ENCODE assay signal across 38 cellular contexts in genomic region chr1:201093561-201093960, GRCh38. TPM values are rescaled to one million over a fixed set of nuclear protein-coding genes. Genes with fewer than 3 reads are reported as not detected.
"Had no signal": no experiment of that assay in that cellular context is flagged by ENCODE, and none has a peak within 500 bp of the region (broad histone marks: within the 10 kb centered on the region; RNA-seq: fewer than 3 reads in every experiment).

No MANE protein-coding gene starts in this region.

- H3K27me3 ChIP-seq: MG63 had no signal

- DNase-seq: Karpas-422, Kasumi-1, KG1, MG63, MM.1S, MV-4-11, NCI-H1048, NCI-H1092, NCI-H1092 treated with DMSO at 0.1 percent for 48 hours, NCI-H1105, NCI-H1105 treated with DMSO at 0.1 percent for 48 hours, NCI-H1417, NCI-H1417 treated with DMSO at 0.1 percent for 48 hours, NCI-H1436, NCI-H1436 treated with DMSO at 0.1 percent for 48 hours, NCI-H146, NCI-H1694, NCI-H1694 treated with DMSO at 0.1 percent for 48 hours, NCI-H187, NCI-H187 treated with DMSO at 0.1 percent for 48 hours, NCI-H1930, NCI-H2029, NCI-H2029 treated with DMSO at 0.1 percent for 48 hours, NCI-H2081, NCI-H2081 treated with DMSO at 0.1 percent for 48 hours, NCI-H2107, NCI-H2171, NCI-H2171 treated with DMSO at 0.1 percent for 48 hours, NCI-H2227 treated with DMSO at 0.1 percent for 48 hours, NCI-H226, NCI-H345, NCI-H446, NCI-H446 treated with DMSO at 0.1 percent for 48 hours had no signal

- H3K4me2 ChIP-seq: KMS-11 had no signal

- H3K36me3 ChIP-seq: MG63 had no signal

- H3K4me3 ChIP-seq: MG63 had no signal

- H3K9me3 ChIP-seq: MG63 had no signal

- H3K27ac ChIP-seq: KMS-11 had no signal

- H3K9ac ChIP-seq: KMS-11 had no signal

RNA-seq across cellular contexts. Expression of gene CACNA1S, which starts 18.7 kb away (rescaled TPM):
- total RNA-seq: M059J, MCF 10A, NCI-H460 had no signal

RNA-seq across cellular contexts. Expression of gene ASCL5, which starts 33.4 kb away (rescaled TPM):
- total RNA-seq: LHCN-M2, M059J, MCF 10A had no signal
